1 cellular context compared by ENCODE assay signal in genomic region chr5:56513141-56513540, GRCh38.
TF ChIP-seq lines count a peak whose summit lies in the region.

No MANE protein-coding gene starts in this region.

TF ChIP-seq in IMR-90, 13 proteins besides CTCF, POLR2A, EP300 and RAD21:
- TF ChIP-seq MAZ (IDR thresholded peaks at IDR 0.05; ENCODE audit: borderline replicate concordance, low read depth, low read length) (no peak), RCOR1 (IDR thresholded peaks at IDR 0.05; ENCODE audit: insufficient replicate concordance, low read length) (no peak), MAFK (IDR thresholded peaks at IDR 0.05; ENCODE audit: low read depth, low read length) (0 out of 2 replicates have a peak, but pooled peaks have one; percentile 5), NFE2L2 (IDR thresholded peaks at IDR 0.05; ENCODE audit: low read depth, low read length) (no peak), ELK1 (IDR thresholded peaks at IDR 0.05; ENCODE audit: borderline replicate concordance, low read depth, low read length) (no peak), FOS (IDR thresholded peaks at IDR 0.05; ENCODE audit: low read depth, low read length) (no peak), CHD1 (IDR thresholded peaks at IDR 0.05; ENCODE audit: low read depth, low read length) (no peak)
